In the genomic region with DNA sequence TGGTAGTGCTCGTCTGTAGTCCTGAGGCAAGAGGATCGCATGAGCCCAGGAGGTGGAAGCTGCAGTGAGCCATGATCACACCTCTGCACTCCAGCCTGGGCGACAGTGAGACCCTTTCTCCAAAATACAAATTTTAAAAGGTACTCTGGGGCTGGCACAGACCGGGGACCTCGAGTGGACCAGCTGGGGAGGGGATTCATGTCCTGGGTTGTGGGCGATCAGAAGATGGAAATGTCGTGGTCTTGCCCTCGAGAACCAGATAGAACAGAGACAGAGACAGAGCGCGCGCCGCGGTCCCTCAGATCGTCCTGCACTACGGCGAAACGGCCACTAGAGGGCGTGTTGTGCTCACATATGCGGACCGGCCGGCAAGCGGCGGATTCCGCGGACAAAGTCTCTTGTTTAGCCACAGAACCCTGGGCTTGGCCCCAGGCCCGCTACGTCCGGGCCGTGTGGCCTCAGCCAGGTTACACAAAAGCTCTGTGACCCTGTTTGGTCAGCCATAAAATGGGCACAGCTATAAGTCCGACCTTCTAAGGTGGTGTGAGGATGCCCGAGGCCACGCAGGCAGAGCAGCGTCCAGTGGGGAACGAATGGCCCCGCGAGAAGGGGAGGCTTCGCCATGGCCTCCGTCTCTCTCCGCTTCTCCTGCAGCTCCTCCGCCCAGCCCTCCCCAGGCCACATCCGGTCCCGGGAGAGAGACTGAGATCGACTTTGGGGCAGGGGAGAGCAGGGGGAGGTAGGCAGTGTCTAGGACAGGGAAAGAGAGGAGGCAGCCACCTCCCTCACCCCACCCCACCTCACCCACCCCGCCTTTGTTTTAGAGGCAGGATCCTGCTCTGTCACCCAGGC, we compare ENCODE assay signal across 1 cellular context.
A peak's percentile ranks its signal among the peaks of the same experiment; 100 is the strongest.
TF ChIP-seq lines count a peak whose summit lies in the region.

No MANE protein-coding gene starts in this region.

TF ChIP-seq in Ishikawa, 13 proteins besides CTCF, POLR2A, EP300 and RAD21:
- TF ChIP-seq, protein P1, sequence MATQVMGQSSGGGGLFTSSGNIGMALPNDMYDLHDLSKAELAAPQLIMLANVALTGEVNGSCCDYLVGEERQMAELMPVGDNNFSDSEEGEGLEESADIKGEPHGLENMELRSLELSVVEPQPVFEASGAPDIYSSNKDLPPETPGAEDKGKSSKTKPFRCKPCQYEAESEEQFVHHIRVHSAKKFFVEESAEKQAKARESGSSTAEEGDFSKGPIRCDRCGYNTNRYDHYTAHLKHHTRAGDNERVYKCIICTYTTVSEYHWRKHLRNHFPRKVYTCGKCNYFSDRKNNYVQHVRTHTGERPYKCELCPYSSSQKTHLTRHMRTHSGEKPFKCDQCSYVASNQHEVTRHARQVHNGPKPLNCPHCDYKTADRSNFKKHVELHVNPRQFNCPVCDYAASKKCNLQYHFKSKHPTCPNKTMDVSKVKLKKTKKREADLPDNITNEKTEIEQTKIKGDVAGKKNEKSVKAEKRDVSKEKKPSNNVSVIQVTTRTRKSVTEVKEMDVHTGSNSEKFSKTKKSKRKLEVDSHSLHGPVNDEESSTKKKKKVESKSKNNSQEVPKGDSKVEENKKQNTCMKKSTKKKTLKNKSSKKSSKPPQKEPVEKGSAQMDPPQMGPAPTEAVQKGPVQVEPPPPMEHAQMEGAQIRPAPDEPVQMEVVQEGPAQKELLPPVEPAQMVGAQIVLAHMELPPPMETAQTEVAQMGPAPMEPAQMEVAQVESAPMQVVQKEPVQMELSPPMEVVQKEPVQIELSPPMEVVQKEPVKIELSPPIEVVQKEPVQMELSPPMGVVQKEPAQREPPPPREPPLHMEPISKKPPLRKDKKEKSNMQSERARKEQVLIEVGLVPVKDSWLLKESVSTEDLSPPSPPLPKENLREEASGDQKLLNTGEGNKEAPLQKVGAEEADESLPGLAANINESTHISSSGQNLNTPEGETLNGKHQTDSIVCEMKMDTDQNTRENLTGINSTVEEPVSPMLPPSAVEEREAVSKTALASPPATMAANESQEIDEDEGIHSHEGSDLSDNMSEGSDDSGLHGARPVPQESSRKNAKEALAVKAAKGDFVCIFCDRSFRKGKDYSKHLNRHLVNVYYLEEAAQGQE (IDR thresholded peaks at IDR 0.05; ENCODE audit: low read depth): no peak
- TF ChIP-seq TCF12 (IDR thresholded peaks at IDR 0.05; ENCODE audit: low read depth) (no peak), TEAD4 (IDR thresholded peaks at IDR 0.05) (0 out of 2 replicates have a peak, but pooled peaks have one; percentile 20), YY1 (IDR thresholded peaks at IDR 0.05; ENCODE audit: low read depth) (0 out of 2 replicates have a peak, but pooled peaks have one; percentile 23), NFIC (IDR thresholded peaks at IDR 0.05) (peak; percentile 39; the same call in 1 of the 2 replicates), TAF1 (IDR thresholded peaks at IDR 0.05; ENCODE audit: low read depth) (no peak)
- TF ChIP-seq, protein P2, sequence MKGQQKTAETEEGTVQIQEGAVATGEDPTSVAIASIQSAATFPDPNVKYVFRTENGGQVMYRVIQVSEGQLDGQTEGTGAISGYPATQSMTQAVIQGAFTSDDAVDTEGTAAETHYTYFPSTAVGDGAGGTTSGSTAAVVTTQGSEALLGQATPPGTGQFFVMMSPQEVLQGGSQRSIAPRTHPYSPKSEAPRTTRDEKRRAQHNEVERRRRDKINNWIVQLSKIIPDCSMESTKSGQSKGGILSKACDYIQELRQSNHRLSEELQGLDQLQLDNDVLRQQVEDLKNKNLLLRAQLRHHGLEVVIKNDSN (IDR thresholded peaks at IDR 0.05): no peak
- TF ChIP-seq, protein P3, sequence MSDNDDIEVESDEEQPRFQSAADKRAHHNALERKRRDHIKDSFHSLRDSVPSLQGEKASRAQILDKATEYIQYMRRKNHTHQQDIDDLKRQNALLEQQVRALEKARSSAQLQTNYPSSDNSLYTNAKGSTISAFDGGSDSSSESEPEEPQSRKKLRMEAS (IDR thresholded peaks at IDR 0.05): peak; percentile 34; the same call in 1 of the 2 replicates
